Comparison of ENCODE assay signal across 12 cellular contexts in the genomic region with DNA sequence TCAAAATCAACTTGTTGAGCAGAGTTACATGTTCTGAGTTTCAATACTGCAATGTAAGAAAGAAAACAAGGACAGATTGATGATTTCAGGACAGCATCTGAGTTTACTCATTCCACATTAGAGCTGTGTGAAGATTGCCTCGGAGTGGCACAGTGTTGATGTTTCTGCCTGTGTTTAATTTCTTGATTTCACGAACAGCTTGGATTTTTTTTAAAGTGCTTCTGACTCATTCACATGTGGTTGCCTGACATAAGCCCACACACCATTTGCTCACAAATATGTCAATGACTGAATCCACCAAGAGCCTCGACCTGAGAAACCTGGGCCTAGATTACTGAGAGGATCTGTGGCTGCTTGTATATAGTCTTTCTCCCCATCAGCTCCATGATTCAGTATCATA.
DNase-seq lines count a peak whose midpoint lies in the region; ATAC-seq and TF ChIP-seq lines count a peak whose summit lies in the region.
"Had no signal": no experiment of that assay in that cellular context is flagged by ENCODE, and none has a peak within 500 bp of the region (broad histone marks: within the 10 kb centered on the region; RNA-seq: fewer than 3 reads in every experiment).

No MANE protein-coding gene starts in this region.

- no peaks in the 10 kb centered on the region for H3K4me1 Mint-ChIP-seq in stimulated activated memory B cell treated with anti-CD40 and anti-IgM and Interleukin-4, amounts not matched to agents 10 μg/mL and 1 μg/mL and 100 μg/mL, for 72 hours
- H3K4me1 Mint-ChIP-seq in T-helper 2 cell treated with Interferon-gamma antibody and Interleukin-4, amounts not matched to agents 5 μg/mL and 100 μg/mL, for 36 hours (ENCODE audit: low read depth) = no peaks in the 10 kb centered on the region

- H3K27me3 Mint-ChIP-seq in stimulated activated memory B cell treated with anti-CD40 and anti-IgM and Interleukin-4, amounts not matched to agents 10 μg/mL and 1 μg/mL and 100 μg/mL, for 72 hours = no peaks in the 10 kb centered on the region
- no peaks in the 10 kb centered on the region for H3K27me3 Mint-ChIP-seq in T-helper 2 cell treated with Interferon-gamma antibody and Interleukin-4, amounts not matched to agents 5 μg/mL and 100 μg/mL, for 36 hours (ENCODE audit: low read depth)

- no peaks in the 10 kb centered on the region for H3K36me3 Mint-ChIP-seq in stimulated activated memory B cell treated with anti-CD40 and anti-IgM and Interleukin-4, amounts not matched to agents 10 μg/mL and 1 μg/mL and 100 μg/mL, for 72 hours
- no peaks in the 10 kb centered on the region for H3K36me3 Mint-ChIP-seq in T-helper 2 cell treated with Interferon-gamma antibody and Interleukin-4, amounts not matched to agents 5 μg/mL and 100 μg/mL, for 36 hours (ENCODE audit: low read depth)
- H3K36me3 Mint-ChIP-seq: type B pancreatic cell had no signal

- intact Hi-C loops in head of caudate nucleus (cut with DNase I) (no loop called here), Right ventricle myocardium inferior (cut with DNase I) (no loop called here), lower leg skin (cut with DNase I; ENCODE audit: low total_unique reads) (no loop called here)

- no peak for TF ChIP-seq POLR2A in lower leg skin (IDR thresholded peaks at IDR 0.05)

- H3K4me3 Mint-ChIP-seq in stimulated activated memory B cell treated with anti-CD40 and anti-IgM and Interleukin-4, amounts not matched to agents 10 μg/mL and 1 μg/mL and 100 μg/mL, for 72 hours = no peak overlapping the region
- H3K4me3 Mint-ChIP-seq in T-helper 2 cell treated with Interferon-gamma antibody and Interleukin-4, amounts not matched to agents 5 μg/mL and 100 μg/mL, for 36 hours = no peak overlapping the region
- H3K4me3 Mint-ChIP-seq: neural crest cell, type B pancreatic cell had no signal

- 20 to 27% methylated on average over 3 of the region's 3 CpGs for WGBS in lower leg skin, 2 donors

- no peak for ATAC-seq in Right ventricle myocardium inferior
- ATAC-seq in stimulated activated memory B cell treated with anti-CD40 and anti-IgM and Interleukin-4, amounts not matched to agents 10 μg/mL and 1 μg/mL and 100 μg/mL, for 72 hours = no peak

- peak; percentile 71 for DNase-seq in AG09309 (ENCODE audit: low read depth)
- DNase-seq in HCEC 1CT = peak; percentile 87
- peak; percentile 92 for DNase-seq in amniotic epithelial cell (ENCODE audit: low read depth)
- DNase-seq in head of caudate nucleus = peak in 26 of 42 donors; percentile 5 to 73 (median 32)
- DNase-seq in Right ventricle myocardium inferior (ENCODE audit: missing footprints) = no peak
- DNase-seq in lower leg skin (ENCODE audit: low spot score in 2 of 2) = no peak
- DNase-seq in T-helper 2 cell treated with Interferon-gamma antibody and Interleukin-4, amounts not matched to agents 5 μg/mL and 100 μg/mL, for 36 hours (ENCODE audit: low spot score) = no peak
- DNase-seq: DND-41, SIG-M5 had no signal

- H3K27ac Mint-ChIP-seq in stimulated activated memory B cell treated with anti-CD40 and anti-IgM and Interleukin-4, amounts not matched to agents 10 μg/mL and 1 μg/mL and 100 μg/mL, for 72 hours = no peak overlapping the region
- no peak overlapping the region for H3K27ac Mint-ChIP-seq in T-helper 2 cell treated with Interferon-gamma antibody and Interleukin-4, amounts not matched to agents 5 μg/mL and 100 μg/mL, for 36 hours
- H3K27ac Mint-ChIP-seq: type B pancreatic cell had no signal

- no peak for TF ChIP-seq CTCF in AG09309 (IDR thresholded peaks at IDR 0.05; ENCODE audit: control insufficient read depth, insufficient read depth, low read depth, low read length, missing control alignments)
- no peak for TF ChIP-seq CTCF in lower leg skin (IDR thresholded peaks at IDR 0.05)

- no peaks in the 10 kb centered on the region for H3K9me3 Mint-ChIP-seq in stimulated activated memory B cell treated with anti-CD40 and anti-IgM and Interleukin-4, amounts not matched to agents 10 μg/mL and 1 μg/mL and 100 μg/mL, for 72 hours
- no peaks in the 10 kb centered on the region for H3K9me3 Mint-ChIP-seq in T-helper 2 cell treated with Interferon-gamma antibody and Interleukin-4, amounts not matched to agents 5 μg/mL and 100 μg/mL, for 36 hours
- H3K9me3 Mint-ChIP-seq: neural crest cell had no signal

- H3K4me3 ChIP-seq in AG09309 (ENCODE audit: control insufficient read depth, low read depth, low read length) = no peak overlapping the region
- H3K4me3 ChIP-seq in lower leg skin (ENCODE audit: low read depth, poor library complexity, severe bottlenecking) = no peak overlapping the region

Comparison
In these comparisons a context has a peak if more than half of its experiments do, and no peak if none do; other contexts are left out.
1. DNase-seq: peak in AG09309 (single experiment), HCEC 1CT (single experiment), amniotic epithelial cell (single experiment) and head of caudate nucleus (26 of 42); none in Right ventricle myocardium inferior (single experiment), lower leg skin (0 of 2) and T-helper 2 cell treated with Interferon-gamma antibody and Interleukin-4, amounts not matched to agents 5 μg/mL and 100 μg/mL, for 36 hours (single experiment).